Comparison of ENCODE assay signal across 37 cellular contexts in the genomic region with DNA sequence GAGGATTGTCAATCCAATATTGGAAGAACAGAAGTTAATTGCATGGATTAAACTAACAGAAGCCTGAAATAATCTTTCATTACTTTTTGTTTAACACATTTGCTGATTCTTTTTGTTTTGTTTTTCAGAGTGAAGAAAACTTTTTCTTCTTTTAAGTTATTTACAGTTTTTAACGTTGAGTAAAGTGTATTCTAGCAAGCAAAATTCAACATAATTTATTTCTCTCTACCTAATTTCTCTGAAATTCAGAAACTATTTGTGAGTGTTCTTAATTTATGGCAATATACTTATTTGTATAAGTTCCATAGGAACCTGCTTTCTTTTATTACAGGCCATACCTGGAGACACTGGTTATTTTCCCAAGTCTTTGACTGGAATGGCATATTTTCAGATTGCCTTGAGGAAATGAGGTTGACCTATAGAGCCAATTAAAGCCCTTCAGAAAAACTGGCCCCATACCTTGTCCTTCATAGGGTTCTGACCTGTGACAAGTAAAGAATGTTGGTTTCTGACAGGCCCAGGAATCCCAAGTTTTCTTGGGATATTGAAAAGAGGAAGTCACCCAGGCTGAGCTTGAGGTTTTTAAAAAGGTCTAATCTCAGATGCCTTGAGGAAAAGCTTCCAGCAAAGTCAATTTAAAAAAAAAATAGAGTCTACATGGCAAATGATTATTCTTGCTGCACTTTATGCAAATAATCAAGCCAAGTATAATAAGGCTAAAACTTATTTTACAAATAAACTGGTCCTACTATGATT. TPM values are rescaled to one million over a fixed set of nuclear protein-coding genes. Genes with fewer than 3 reads are reported as not detected.
"Had no signal": no experiment of that assay in that cellular context is flagged by ENCODE, and none has a peak within 500 bp of the region (broad histone marks: within the 10 kb centered on the region; RNA-seq: fewer than 3 reads in every experiment).

No MANE protein-coding gene starts in this region.

- H3K4me3 ChIP-seq: PC-9 had no signal

- H3K27ac Mint-ChIP-seq: activated CD4-positive, alpha-beta memory T cell treated with anti-CD3 and anti-CD28 coated beads for 36 hours; activated naive CD4-positive, alpha-beta T cell treated with anti-CD3 and anti-CD28 coated beads, Interleukin-2, amount 10 ng/mL, durations not matched to agents 7 days and 5 days; activated naive CD8-positive, alpha-beta T cell; activated naive CD8-positive, alpha-beta T cell treated with anti-CD3 and anti-CD28 coated beads, Interleukin-2, amount 50 U/mL, for 24 hours; activated T-helper 1 cell treated with anti-CD3 and anti-CD28 coated beads, Interleukin-12 subunit alpha, Interleukin-12 subunit beta, Interleukin-2, Interleukin-4 antibody, amounts not matched to agents 30 ng/mL and 10 ng/mL and 1 ng/mL, durations not matched to agents 14 hours and 24 hours and 36 hours; brain; T-cell; T-helper 17 cell had no signal

- H3K9me3 Mint-ChIP-seq: activated naive CD4-positive, alpha-beta T cell treated with anti-CD3 and anti-CD28 coated beads, Interleukin-2, amount 10 ng/mL, durations not matched to agents 7 days and 5 days; activated T-cell treated with anti-CD3 and anti-CD28 coated beads, Interleukin-2, amount 50 U/mL, for 4 hours; activated T-helper 1 cell treated with anti-CD3 and anti-CD28 coated beads, Interleukin-12 subunit alpha, Interleukin-12 subunit beta, Interleukin-2, Interleukin-4 antibody, amounts not matched to agents 30 ng/mL and 10 ng/mL and 1 ng/mL, durations not matched to agents 14 hours and 24 hours and 36 hours had no signal

- H3K36me3 Mint-ChIP-seq: activated CD4-positive, alpha-beta memory T cell treated with anti-CD3 and anti-CD28 coated beads for 36 hours; activated naive CD4-positive, alpha-beta T cell treated with anti-CD3 and anti-CD28 coated beads, Interleukin-2, amount 10 ng/mL, durations not matched to agents 7 days and 5 days; brain; T-cell had no signal

- FAIRE-seq: bronchial epithelial cell, RCC 7860 had no signal

- ATAC-seq: activated naive CD8-positive, alpha-beta T cell treated with anti-CD3 and anti-CD28 coated beads, Interleukin-2, amount 50 U/mL, for 24 hours; activated T-cell treated with anti-CD3 and anti-CD28 coated beads, Interleukin-2, amount 50 U/mL, for 4 hours; Right ventricle myocardium inferior; SK-N-SH treated with all-trans-retinoic acid at 6 μM for 48 hours; T-cell; T-helper 17 cell had no signal

- H3K27me3 Mint-ChIP-seq: brain had no signal

- H3K4me2 ChIP-seq: PC-9 had no signal

- H3K4me1 Mint-ChIP-seq: activated naive CD4-positive, alpha-beta T cell treated with anti-CD3 and anti-CD28 coated beads, Interleukin-2, amount 10 ng/mL, durations not matched to agents 7 days and 5 days; activated naive CD8-positive, alpha-beta T cell treated with anti-CD3 and anti-CD28 coated beads, Interleukin-2, amount 50 U/mL, for 24 hours; T-cell; T-helper 17 cell had no signal

- H3K4me3 Mint-ChIP-seq: activated B cell treated with CpG ODN at 0.5 μM for 24 hours; activated CD4-positive, alpha-beta memory T cell treated with anti-CD3 and anti-CD28 coated beads for 36 hours; activated naive CD4-positive, alpha-beta T cell treated with anti-CD3 and anti-CD28 coated beads, Interleukin-2, amount 10 ng/mL, durations not matched to agents 7 days and 5 days; activated naive CD8-positive, alpha-beta T cell; activated naive CD8-positive, alpha-beta T cell treated with anti-CD3 and anti-CD28 coated beads, Interleukin-2, amount 50 U/mL, for 24 hours; activated T-cell treated with anti-CD3 and anti-CD28 coated beads, Interleukin-2, amount 50 U/mL, for 4 hours; activated T-helper 1 cell treated with anti-CD3 and anti-CD28 coated beads, Interleukin-12 subunit alpha, Interleukin-12 subunit beta, Interleukin-2, Interleukin-4 antibody, amounts not matched to agents 30 ng/mL and 10 ng/mL and 1 ng/mL, durations not matched to agents 14 hours and 24 hours and 36 hours; brain; T-cell; T-helper 17 cell had no signal

- H3K27ac ChIP-seq: PC-9, RWPE1, VCaP had no signal

- DNase-seq: activated B cell treated with CpG ODN at 0.5 μM for 24 hours; activated CD4-positive, alpha-beta memory T cell treated with anti-CD3 and anti-CD28 coated beads for 36 hours; activated CD4-positive, alpha-beta T cell treated with anti-CD3 and anti-CD28 coated beads for 4 hours; activated CD4-positive, alpha-beta T cell treated with anti-CD3 and anti-CD28 coated beads, Interleukin-2, amount 50 U/mL, for 1 hour; activated CD4-positive, CD25-positive, alpha-beta regulatory T cell treated with anti-CD3 and anti-CD28 coated beads, Interleukin-2, amount 50 U/mL, for 72 hours; activated CD8-positive, alpha-beta memory T cell treated with anti-CD3 and anti-CD28 coated beads, Interleukin-2, amount 50 U/mL, for 4 hours; activated effector memory CD4-positive, alpha-beta T cell treated with Interleukin-2 at 50 U/mL for 16 hours; activated naive CD4-positive, alpha-beta T cell treated with anti-CD3 and anti-CD28 coated beads, Interleukin-2, amount 10 ng/mL, durations not matched to agents 7 days and 5 days; activated naive CD8-positive, alpha-beta T cell treated with anti-CD3 and anti-CD28 coated beads, Interleukin-2, amount 50 U/mL, for 24 hours; activated T-cell treated with anti-CD3 and anti-CD28 coated beads for 4 hours; activated T-cell treated with anti-CD3 and anti-CD28 coated beads, Interleukin-2, amount 50 U/mL, for 4 hours; anterior cingulate cortex; caudate nucleus; cerebellar nuclear complex; Karpas-422; NCI-H1105; NCI-H1436; NCI-H1694; NCI-H1930; NCI-H2081 treated with DMSO at 0.1 percent for 48 hours; NCI-H345; NCI-H524 treated with DMSO at 0.1 percent for 48 hours; NK-92 treated with Interleukin-12 subunit alpha and Interleukin-12 subunit beta, amount 100 ng/mL, for 24 hours; PC-9; SIG-M5; T-cell; T-helper 17 cell had no signal

- H2AFZ ChIP-seq: PC-9 had no signal

RNA-seq across cellular contexts. Expression of gene LIPG, which starts 26.8 kb away (rescaled TPM):
- total RNA-seq: Right ventricle myocardium inferior, SK-MEL-5, T-helper 17 cell had no signal
